Comparison of ENCODE assay signal across 1 cellular context in the genomic region with DNA sequence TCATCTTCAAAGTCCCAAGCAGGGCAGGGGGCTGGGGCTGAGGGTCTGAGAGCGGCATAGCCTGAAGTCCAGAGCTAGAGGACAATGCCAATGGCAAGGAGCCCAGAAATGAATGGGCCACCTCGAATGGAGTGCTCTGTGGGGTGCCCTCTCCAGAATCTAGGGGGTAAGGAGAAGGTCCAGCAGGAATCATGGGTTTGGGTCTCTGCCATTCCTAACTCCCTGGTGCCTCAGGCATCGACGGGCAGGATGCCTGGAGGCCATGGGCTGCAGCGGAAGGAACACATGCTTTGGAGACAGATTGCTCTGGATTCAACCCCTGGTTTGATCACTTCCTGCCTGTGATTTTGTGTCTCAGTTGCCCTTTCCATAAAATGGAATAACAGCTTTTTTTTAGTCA. TPM values are rescaled to one million over a fixed set of nuclear protein-coding genes. Genes with fewer than 3 reads are reported as not detected.
"Had no signal": no experiment of that assay in that cellular context is flagged by ENCODE, and none has a peak within 500 bp of the region (broad histone marks: within the 10 kb centered on the region; RNA-seq: fewer than 3 reads in every experiment).

No MANE protein-coding gene starts in this region.

RNA-seq across cellular contexts. Expression of a gene that starts 44.4 kb away (rescaled TPM):
- total RNA-seq: cardiac muscle cell had no signal
- polyA plus RNA-seq: cardiac muscle cell had no signal
